1 cellular context compared by ENCODE assay signal in genomic region chr12:38516418-38516817, GRCh38.
TF ChIP-seq lines count a peak whose summit lies in the region.

No MANE protein-coding gene starts in this region.

TF ChIP-seq in HepG2, 621 proteins besides CTCF, POLR2A, EP300 and RAD21 (continued from another document):
- no peak for TF ChIP-seq ZNF687 (CRISPR knock-in tag; IDR thresholded peaks at IDR 0.05)
- no peak for TF ChIP-seq KDM4B (CRISPR knock-in tag; IDR thresholded peaks at IDR 0.05)
- TF ChIP-seq SP5 (CRISPR knock-in tag; IDR thresholded peaks at IDR 0.05; ENCODE audit: borderline replicate concordance, low read depth), result no peak
- no peak for TF ChIP-seq FOXA1 (IDR thresholded peaks at IDR 0.05)
- no peak for TF ChIP-seq FOXA1 (CRISPR knock-in tag; IDR thresholded peaks at IDR 0.05)
- no peak for TF ChIP-seq KLF9 (CRISPR knock-in tag; IDR thresholded peaks at IDR 0.05; ENCODE audit: low read depth)
